16 cellular contexts compared by ENCODE assay signal in genomic region chr2:13560322-13560721, GRCh38.
DNase-seq lines count a peak whose midpoint lies in the region; ATAC-seq and TF ChIP-seq lines count a peak whose summit lies in the region.
"Had no signal": no experiment of that assay in that cellular context is flagged by ENCODE, and none has a peak within 500 bp of the region (broad histone marks: within the 10 kb centered on the region; RNA-seq: fewer than 3 reads in every experiment).

No MANE protein-coding gene starts in this region.

- peak; percentile 76 for ATAC-seq in GM18517 (IDR thresholded peaks at IDR 0.05; ENCODE audit: unreplicated experiment)
- peak; percentile 46 for ATAC-seq in GM21423 (IDR thresholded peaks at IDR 0.05; ENCODE audit: unreplicated experiment)
- peak; percentile 66 for ATAC-seq in HG02870 (IDR thresholded peaks at IDR 0.05; ENCODE audit: unreplicated experiment)
- ATAC-seq in HG03460 (IDR thresholded peaks at IDR 0.05; ENCODE audit: unreplicated experiment), result peak; percentile 59
- no peak for ATAC-seq in HG03175 (IDR thresholded peaks at IDR 0.05; ENCODE audit: unreplicated experiment)
- ATAC-seq: left cardiac atrium, SK-N-SH treated with all-trans-retinoic acid at 6 μM for 48 hours had no signal

- TF ChIP-seq POLR2A in breast epithelium (IDR thresholded peaks at IDR 0.05), result no peak

- no peaks in the 10 kb centered on the region for H3K36me3 ChIP-seq in breast epithelium
- H3K36me3 ChIP-seq: esophagus muscularis mucosa, stomach, vagina had no signal

- intact Hi-C loops in breast epithelium (cut with DNase I; ENCODE audit: low total_unique reads), result no loop called here

- H3K27me3 ChIP-seq in breast epithelium, result no peaks in the 10 kb centered on the region
- H3K27me3 ChIP-seq: esophagus muscularis mucosa, stomach, vagina had no signal

- H3K4me1 ChIP-seq in breast epithelium, result no peaks in the 10 kb centered on the region
- H3K4me1 ChIP-seq: esophagus muscularis mucosa, stomach, vagina had no signal

- peaks cover 0 to 4% of the 10 kb centered on the region in 2 donors for H3K9me3 ChIP-seq in breast epithelium
- H3K9me3 ChIP-seq: esophagus muscularis mucosa, vagina had no signal

- no peak overlapping the region for H3K4me3 ChIP-seq in breast epithelium
- H3K4me3 ChIP-seq: esophagus muscularis mucosa, stomach, vagina had no signal

- DNase-seq in breast epithelium (ENCODE audit: low spot score in 2 of 2) (no peak), NCI-H2029 treated with DMSO at 0.1 percent for 48 hours (lab: John Stamatoyannopoulos, UW) (no peak), HuH-7.5 (ENCODE audit: low spot score) (no peak)
- DNase-seq: H7, Karpas-422, left cardiac atrium, NCI-H1417, stomach had no signal

- TF ChIP-seq CTCF in breast epithelium (IDR thresholded peaks at IDR 0.05), result no peak

- no peak overlapping the region for H3K27ac ChIP-seq in breast epithelium
- H3K27ac ChIP-seq: esophagus muscularis mucosa, stomach, vagina had no signal
